Comparison of ENCODE assay signal across 8 cellular contexts in the genomic region with DNA sequence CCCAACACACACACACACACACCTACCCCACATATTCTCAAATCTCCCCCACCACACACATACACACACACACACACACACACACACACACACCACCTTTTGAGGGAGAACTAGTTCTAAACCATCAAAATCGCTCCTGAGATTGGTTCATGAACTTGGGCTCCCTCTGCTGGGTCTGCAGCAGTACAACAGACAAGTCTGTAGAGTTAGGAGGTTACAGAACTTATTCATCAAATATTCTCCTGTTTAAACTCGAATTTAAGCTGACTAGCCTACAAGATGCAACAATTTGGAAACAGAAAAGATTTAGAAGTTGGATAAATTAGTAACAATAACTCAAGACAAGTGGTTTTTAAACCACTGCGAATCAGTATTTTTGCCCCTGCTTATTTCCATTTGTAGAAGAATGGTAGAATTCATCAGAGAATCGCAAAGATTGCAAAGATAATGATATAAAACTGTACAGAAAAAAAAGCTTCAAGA.
DNase-seq lines count a peak whose midpoint lies in the region; ATAC-seq, FAIRE-seq and TF ChIP-seq lines count a peak whose summit lies in the region.

No MANE protein-coding gene starts in this region.

- no peaks in the 10 kb centered on the region for H3K9me3 Mint-ChIP-seq in stimulated activated naive CD8-positive, alpha-beta T cell treated with anti-CD3 and anti-CD28 coated beads, Interleukin-15, amount 100 ng/mL, for 72 hours

- H4K20me1 ChIP-seq in KMS-11 (ENCODE audit: insufficient read depth): no peaks in the 10 kb centered on the region
- no peaks in the 10 kb centered on the region for H4K20me1 ChIP-seq in SU-DHL-6 (ENCODE audit: low read depth, low read length)

- TF ChIP-seq CTCF in KMS-11 (conservative IDR thresholded peaks at IDR 0.05; ENCODE audit: low read depth, low read length): peak; percentile 85
- TF ChIP-seq CTCF in SU-DHL-6 (IDR thresholded peaks at IDR 0.05; ENCODE audit: insufficient read depth, low read length, poor library complexity, severe bottlenecking): peak; percentile 69
- TF ChIP-seq CTCF in bronchial epithelial cell (IDR thresholded peaks at IDR 0.05; ENCODE audit: insufficient read depth, low read length, severe bottlenecking): peak; percentile 73

- no peaks in the 10 kb centered on the region for H3F3A ChIP-seq in SU-DHL-6 (ENCODE audit: insufficient read depth)

- no peaks in the 10 kb centered on the region for H3K4me1 Mint-ChIP-seq in stimulated activated naive CD8-positive, alpha-beta T cell treated with anti-CD3 and anti-CD28 coated beads, Interleukin-15, amount 100 ng/mL, for 72 hours

- FAIRE-seq in bronchial epithelial cell (lab: Jason Lieb, UNC): no peak

- H3K27ac Mint-ChIP-seq in stimulated activated naive CD8-positive, alpha-beta T cell treated with anti-CD3 and anti-CD28 coated beads, Interleukin-15, amount 100 ng/mL, for 72 hours: no peak overlapping the region

- no peak overlapping the region for H3K4me3 Mint-ChIP-seq in stimulated activated naive CD8-positive, alpha-beta T cell treated with anti-CD3 and anti-CD28 coated beads, Interleukin-15, amount 100 ng/mL, for 72 hours

- no peak overlapping the region for H2AFZ ChIP-seq in KMS-11 (ENCODE audit: low read depth)
- H2AFZ ChIP-seq in SU-DHL-6 (ENCODE audit: low read depth, low read length, severe bottlenecking): no peak overlapping the region

- H3K9me3 ChIP-seq in SU-DHL-6 (ENCODE audit: insufficient read depth, low read length): no peaks in the 10 kb centered on the region

- no peaks in the 10 kb centered on the region for H3K79me2 ChIP-seq in KMS-11 (ENCODE audit: insufficient read depth, low read depth)
- H3K79me2 ChIP-seq in SU-DHL-6 (ENCODE audit: insufficient read depth, low read length): no peaks in the 10 kb centered on the region

- peak; percentile 15 for DNase-seq in NCI-H2227 (lab: John Stamatoyannopoulos, UW; ENCODE audit: unreplicated experiment)
- no peak for DNase-seq in NCI-H2227 treated with DMSO at 0.1 percent for 48 hours (lab: John Stamatoyannopoulos, UW)
- peak; percentile 44 for DNase-seq in bronchial epithelial cell (ENCODE audit: low read depth)
- DNase-seq in lung microvascular endothelial cell (ENCODE audit: low read depth in 2 of 2): peak; percentile 60
- peak; percentile 14 to 24 for DNase-seq in stimulated activated naive CD8-positive, alpha-beta T cell treated with anti-CD3 and anti-CD28 coated beads, Interleukin-15, amount 100 ng/mL, for 72 hours

- no peak overlapping the region for H3K4me2 ChIP-seq in KMS-11
- no peak overlapping the region for H3K4me2 ChIP-seq in SU-DHL-6 (ENCODE audit: low read depth, low read length, poor library complexity, severe bottlenecking)

- no peaks in the 10 kb centered on the region for H3K36me3 ChIP-seq in KMS-11 (ENCODE audit: insufficient read depth)
- no peaks in the 10 kb centered on the region for H3K36me3 ChIP-seq in SU-DHL-6 (ENCODE audit: low read length)
- H3K36me3 ChIP-seq in bronchial epithelial cell (ENCODE audit: control insufficient read depth, insufficient read depth, low read length): no peaks in the 10 kb centered on the region

- H3K4me3 ChIP-seq in KMS-11 (IDR thresholded peaks at IDR 0.05; ENCODE audit: insufficient read depth, low read depth, low read length) (no peak overlapping the region), SU-DHL-6 (ENCODE audit: insufficient read depth, low read length, poor library complexity, severe bottlenecking) (no peak overlapping the region), bronchial epithelial cell (ENCODE audit: low read depth, low read length) (no peak overlapping the region)

- no peak overlapping the region for H3K9ac ChIP-seq in KMS-11
- no peak overlapping the region for H3K9ac ChIP-seq in SU-DHL-6 (ENCODE audit: low read length)

- no peaks in the 10 kb centered on the region for H3K9me2 ChIP-seq in SU-DHL-6 (replicated peaks; ENCODE audit: insufficient read depth, low read length)

- H3K27me3 ChIP-seq in KMS-11 (ENCODE audit: insufficient read depth, low read depth) (no peaks in the 10 kb centered on the region), SU-DHL-6 (ENCODE audit: low read length) (no peaks in the 10 kb centered on the region), bronchial epithelial cell (ENCODE audit: control insufficient read depth, insufficient read depth, low read length) (no peaks in the 10 kb centered on the region)

- no peaks in the 10 kb centered on the region for H3K27me3 Mint-ChIP-seq in stimulated activated naive CD8-positive, alpha-beta T cell treated with anti-CD3 and anti-CD28 coated beads, Interleukin-15, amount 100 ng/mL, for 72 hours

- peak; percentile 87 for ATAC-seq in GM21576 (IDR thresholded peaks at IDR 0.05; ENCODE audit: unreplicated experiment)
- ATAC-seq in stimulated activated naive CD8-positive, alpha-beta T cell treated with anti-CD3 and anti-CD28 coated beads, Interleukin-15, amount 100 ng/mL, for 72 hours: peak; percentile 71

- no peaks in the 10 kb centered on the region for H3K4me1 ChIP-seq in KMS-11 (ENCODE audit: low read depth, poor library complexity, severe bottlenecking)

- H3K27ac ChIP-seq in KMS-11: no peak overlapping the region
- no peak overlapping the region for H3K27ac ChIP-seq in SU-DHL-6 (ENCODE audit: low read depth, low read length)
